ENCODE assay signal across 18 cellular contexts in genomic region chr1:33056426-33056825, GRCh38. TPM values are rescaled to one million over a fixed set of nuclear protein-coding genes. Genes with fewer than 3 reads are reported as not detected.
DNase-seq lines count a peak whose midpoint lies in the region; ATAC-seq, FAIRE-seq and TF ChIP-seq lines count a peak whose summit lies in the region.
"Had no signal": no experiment of that assay in that cellular context is flagged by ENCODE, and none has a peak within 500 bp of the region (broad histone marks: within the 10 kb centered on the region; RNA-seq: fewer than 3 reads in every experiment).

No MANE protein-coding gene starts in this region.

- in situ Hi-C loops in HepG2 (cut with HindIII; ENCODE audit: extremely low pct_ligation_motif_present, low pct_unique_long_range_greater_than_20kb), result loop anchor here (5.0 kb wide), 1 partner anchor 124 kb away; no protein-coding TSS in a partner anchor
- in situ Hi-C loops in HAP-1 (cut with MboI; ENCODE audit: low sequenced_read_pairs), result no loop called here

- no peak for TF ChIP-seq RAD21 in HepG2 (CRISPR knock-in tag; IDR thresholded peaks at IDR 0.05)

- H3K27me3 ChIP-seq in HepG2 (ENCODE audit: control insufficient read depth in 1 of 2, insufficient read depth in 2 of 2, low read length in 2 of 2), result no peaks in the 10 kb centered on the region
- H3K27me3 ChIP-seq in right lobe of liver, result no peaks in the 10 kb centered on the region
- H3K27me3 ChIP-seq in breast epithelium, result no peaks in the 10 kb centered on the region
- no peaks in the 10 kb centered on the region for H3K27me3 ChIP-seq in HAP-1 (ENCODE audit: low read depth)
- H3K27me3 ChIP-seq: BE2C, Peyer's patch had no signal

- TF ChIP-seq POLR2A in HepG2 (IDR thresholded peaks at IDR 0.05; ENCODE audit: insufficient read depth in 1 of 2, low read depth in 2 of 2, low read length in 2 of 2), result no peak
- TF ChIP-seq POLR2A in right lobe of liver (IDR thresholded peaks at IDR 0.05), result no peak
- no peak for TF ChIP-seq POLR2A in breast epithelium (IDR thresholded peaks at IDR 0.05)

- H3K4me3 Mint-ChIP-seq in progenitor cell of endocrine pancreas (ENCODE audit: low read depth), result no peak overlapping the region
- H3K4me3 Mint-ChIP-seq: CD4-positive, alpha-beta memory T cell; H9 had no signal

- H4K20me1 ChIP-seq in HepG2 (ENCODE audit: insufficient read depth, low read length), result no peaks in the 10 kb centered on the region

- no peak overlapping the region for H3K27ac Mint-ChIP-seq in progenitor cell of endocrine pancreas
- H3K27ac Mint-ChIP-seq: H9 had no signal

- ATAC-seq in HepG2 (no peak), right lobe of liver (no peak), HG03175 (IDR thresholded peaks at IDR 0.05; ENCODE audit: unreplicated experiment) (no peak)

- intact Hi-C loops in HepG2 (cut with micrococcal nuclease; ENCODE audit: unreplicated experiment), result loop anchor here (10.0 kb wide), 1 partner anchor 52 kb away; no protein-coding TSS in a partner anchor
- intact Hi-C loops in right lobe of liver (cut with DNase I), result loop anchor here in 1 of 2 donors (10.0 kb wide), 1 partner anchor 112 kb away; no protein-coding TSS in a partner anchor
- intact Hi-C loops in breast epithelium (cut with DNase I; ENCODE audit: low total_unique reads), result no loop called here

- 43% methylated on average over 3 of the region's 3 CpGs for WGBS in HepG2 (ENCODE audit: low lambda C conversion rate)
- WGBS in right lobe of liver (ENCODE audit: insufficient coverage, low coverage, low lambda C conversion rate, missing lambda C conversion rate), result 92% methylated on average over 2 of the region's 3 CpGs

- POLR2A ChIA-PET in HepG2 (lab: Yijun Ruan, JAX), result interaction anchor here (2.0 kb wide), 1 partner anchor 92 kb away, joined by 6 read pairs; the partner anchor contains the start of gene RNF19B

- H3K9me3 Mint-ChIP-seq in progenitor cell of endocrine pancreas (ENCODE audit: low read depth), result peaks cover 3% of the 10 kb centered on the region

- no TSS peak for BruUV-seq in HepG2 (replicated peaks; lab: Mats Ljungman, UMichigan)

- H2AFZ ChIP-seq in HepG2 (ENCODE audit: low read length), result no peak overlapping the region

- TF ChIP-seq CTCF in HepG2 (CRISPR knock-in tag; IDR thresholded peaks at IDR 0.05), result no peak
- no peak for TF ChIP-seq CTCF in right lobe of liver (IDR thresholded peaks at IDR 0.05)
- no peak for TF ChIP-seq CTCF in breast epithelium (IDR thresholded peaks at IDR 0.05)
- no peak for TF ChIP-seq CTCF in progenitor cell of endocrine pancreas (IDR thresholded peaks at IDR 0.05; ENCODE audit: unreplicated experiment)

- no peaks in the 10 kb centered on the region for H3K36me3 Mint-ChIP-seq in progenitor cell of endocrine pancreas (ENCODE audit: insufficient read depth)
- H3K36me3 Mint-ChIP-seq: CD4-positive, alpha-beta memory T cell had no signal

- no peaks in the 10 kb centered on the region for H3K4me1 Mint-ChIP-seq in progenitor cell of endocrine pancreas (ENCODE audit: low read depth)
- H3K4me1 Mint-ChIP-seq: H9 had no signal

- H3K4me1 ChIP-seq in HepG2 (ENCODE audit: insufficient read depth, low read length), result peaks cover 38% of the 10 kb centered on the region
- peaks cover 0 to 14% (median 5%) of the 10 kb centered on the region in 4 donors for H3K4me1 ChIP-seq in right lobe of liver
- peaks cover 0 to 7% of the 10 kb centered on the region in 2 donors for H3K4me1 ChIP-seq in breast epithelium
- no peaks in the 10 kb centered on the region for H3K4me1 ChIP-seq in HAP-1
- H3K4me1 ChIP-seq: BE2C had no signal

- H3K4me2 ChIP-seq in HepG2 (ENCODE audit: low read depth, low read length), result no peak overlapping the region

- no peaks in the 10 kb centered on the region for H3K36me3 ChIP-seq in HepG2 (replicated peaks in 1 of 2; ENCODE audit: control insufficient read depth in 1 of 2, insufficient read depth in 2 of 2, low read length in 2 of 2)
- no peaks in the 10 kb centered on the region for H3K36me3 ChIP-seq in right lobe of liver
- no peaks in the 10 kb centered on the region for H3K36me3 ChIP-seq in breast epithelium
- H3K36me3 ChIP-seq in HAP-1 (replicated peaks), result no peaks in the 10 kb centered on the region
- H3K36me3 ChIP-seq: BE2C, Peyer's patch had no signal

- no peaks in the 10 kb centered on the region for H3K27me3 Mint-ChIP-seq in progenitor cell of endocrine pancreas

- no peak for DNase-seq in HepG2 (ENCODE audit: low spot score)
- DNase-seq in right lobe of liver, result no peak
- DNase-seq in NCI-H2107 (lab: John Stamatoyannopoulos, UW), result peak; percentile 17
- DNase-seq in RPMI8226, result peak; percentile 42
- DNase-seq in breast epithelium (ENCODE audit: low spot score in 2 of 2), result no peak
- DNase-seq in HAP-1 (ENCODE audit: low spot score in 2 of 2), result no peak
- DNase-seq in progenitor cell of endocrine pancreas (ENCODE audit: low spot score, unreplicated experiment), result no peak
- DNase-seq: BE2C; CD4-positive, alpha-beta memory T cell; H9; NCI-H1694 treated with DMSO at 0.1 percent for 48 hours; NCI-H526 treated with DMSO at 0.1 percent for 48 hours; NK-92 treated with Interleukin-12 subunit alpha and Interleukin-12 subunit beta, amount 100 ng/mL, for 24 hours; Peyer's patch; Right ventricle myocardium superior had no signal

- no peaks in the 10 kb centered on the region for H3K79me2 ChIP-seq in HepG2 (ENCODE audit: insufficient read depth, low read length)

- H3K9me3 ChIP-seq in HepG2 (ENCODE audit: low read length) (no peaks in the 10 kb centered on the region), right lobe of liver (no peaks in the 10 kb centered on the region), breast epithelium (no peaks in the 10 kb centered on the region), HAP-1 (no peaks in the 10 kb centered on the region)
- H3K9me3 ChIP-seq: BE2C, Peyer's patch had no signal

- H3K27ac ChIP-seq in HepG2 (ENCODE audit: extremely low read length, insufficient read depth, low read length) (no peak overlapping the region), right lobe of liver (no peak overlapping the region), breast epithelium (no peak overlapping the region)

- CTCF ChIA-PET in HepG2 (lab: Yijun Ruan, JAX; ENCODE audit: low intra/inter-chr PET ratio, low total read pairs), result interaction anchor here (0.8 to 2.1 kb wide), 2 partner anchors 123 to 124 kb away, joined by 3 to 44 read pairs; no protein-coding TSS in a partner anchor

- TF ChIP-seq EP300 in HepG2 (IDR thresholded peaks at IDR 0.05; ENCODE audit: low read depth in 2 of 2, low read length in 2 of 2) (no peak), HepG2 (CRISPR knock-in tag; IDR thresholded peaks at IDR 0.05; ENCODE audit: borderline replicate concordance) (no peak)

- H3K4me3 ChIP-seq in HepG2 (replicated peaks in 1 of 3; ENCODE audit: insufficient read depth in 1 of 3, low read depth in 2 of 3, low read length in 3 of 3) (no peak overlapping the region), right lobe of liver (no peak overlapping the region), breast epithelium (no peak overlapping the region), HAP-1 (no peak overlapping the region)
- H3K4me3 ChIP-seq: GM12878, Peyer's patch had no signal

- no peak for FAIRE-seq in HepG2 (lab: Jason Lieb, UNC)
- FAIRE-seq: GM12878, GM19239 had no signal

- no peak overlapping the region for H3K9ac ChIP-seq in HepG2 (ENCODE audit: insufficient read depth, low read depth, low read length)

RNA-seq across cellular contexts. Expression of gene AK2, which starts 19.7 kb away (rescaled TPM):
- 188 and 241 TPM in 2 replicates for total RNA-seq in HepG2 (2016; rRNA removed; fragmentation: Illumina TruSeq; extraction: Trizol)
- total RNA-seq in HepG2 (2016; cell fraction: cytosol; rRNA removed; fragmentation: Illumina TruSeq; extraction: Trizol; ENCODE audit: low read depth), result 52.1 and 74.6 TPM in 2 replicates
- total RNA-seq in HepG2 (2016; cell fraction: insoluble cytoplasmic fraction; rRNA removed; fragmentation: Illumina TruSeq; extraction: Trizol), result 187 and 275 TPM in 2 replicates
- 66.1 and 71.1 TPM in 2 replicates for total RNA-seq in HepG2 (2016; cell fraction: membrane; rRNA removed; fragmentation: Illumina TruSeq; extraction: Trizol)
- 105 and 106 TPM in 2 replicates for total RNA-seq in HepG2 (2016; cell fraction: nucleus; rRNA removed; fragmentation: Illumina TruSeq; extraction: Trizol)
- 163 and 170 TPM in 2 replicates for polyA plus RNA-seq in HepG2 (2011; rRNA removed)
- 225 and 227 TPM in 2 replicates for polyA plus RNA-seq in HepG2 (2011; cell fraction: cytosol; rRNA removed)
- 171 and 188 TPM in 2 replicates for polyA plus RNA-seq in HepG2 (2011; cell fraction: nucleus; rRNA removed)
- 124 and 158 TPM in 2 replicates for polyA plus RNA-seq in HepG2 (2012)
- polyA plus RNA-seq in HepG2 (2016; cell fraction: cytosol; fragmentation: Illumina TruSeq; extraction: Trizol; ENCODE audit: low read depth), result 51.9 and 61.1 TPM in 2 replicates
- polyA plus RNA-seq in HepG2 (2016; cell fraction: insoluble cytoplasmic fraction; fragmentation: Illumina TruSeq; extraction: Trizol; ENCODE audit: low read depth), result 273 and 291 TPM in 2 replicates
- polyA plus RNA-seq in HepG2 (2016; cell fraction: membrane; fragmentation: Illumina TruSeq; extraction: Trizol; ENCODE audit: low read depth), result 58.4 and 63.7 TPM in 2 replicates
- 152 and 193 TPM in 2 replicates for polyA plus RNA-seq in HepG2 (2016; cell fraction: nucleus; fragmentation: Illumina TruSeq; extraction: Trizol; ENCODE audit: insufficient read depth, low read depth)
- polyA minus RNA-seq in HepG2 (2011; rRNA and poly(A)+ RNA removed; ENCODE audit: low replicate concordance), result 55.0 and 146 TPM in 2 replicates
- 54.3 and 66.4 TPM in 2 replicates for polyA minus RNA-seq in HepG2 (2011; cell fraction: cytosol; rRNA and poly(A)+ RNA removed)
- polyA minus RNA-seq in HepG2 (2011; cell fraction: nucleus; rRNA and poly(A)+ RNA removed), result 96.8 and 148 TPM in 2 replicates
- total RNA-seq in right lobe of liver, result 100 to 1,000 TPM; 119 to 301 (median 130) TPM
- total RNA-seq in breast epithelium, result 100 to 1,000 TPM; 124 to 483 (median 280) TPM
- total RNA-seq in progenitor cell of endocrine pancreas, result 115 and 116 TPM in 2 replicates

RNA-seq across cellular contexts. Expression of gene AZIN2, which starts 24.5 kb away (rescaled TPM):
- 1.5 and 1.7 TPM in 2 replicates for total RNA-seq in HepG2 (2016; rRNA removed; fragmentation: Illumina TruSeq; extraction: Trizol)
- total RNA-seq in HepG2 (2016; cell fraction: cytosol; rRNA removed; fragmentation: Illumina TruSeq; extraction: Trizol; ENCODE audit: low read depth), result 1.1 and 1.3 TPM in 2 replicates
- total RNA-seq in HepG2 (2016; cell fraction: insoluble cytoplasmic fraction; rRNA removed; fragmentation: Illumina TruSeq; extraction: Trizol), result 1.1 and 2.1 TPM in 2 replicates
- 1.9 and 3.3 TPM in 2 replicates for total RNA-seq in HepG2 (2016; cell fraction: membrane; rRNA removed; fragmentation: Illumina TruSeq; extraction: Trizol)
- total RNA-seq in HepG2 (2016; cell fraction: nucleus; rRNA removed; fragmentation: Illumina TruSeq; extraction: Trizol), result 3.3 and 3.6 TPM in 2 replicates
- polyA plus RNA-seq in HepG2 (2011; rRNA removed), result 3.5 and 5.7 TPM in 2 replicates
- polyA plus RNA-seq in HepG2 (2011; cell fraction: cytosol; rRNA removed), result 5.0 and 5.9 TPM in 2 replicates
- polyA plus RNA-seq in HepG2 (2011; cell fraction: nucleus; rRNA removed), result 11.6 and 12.5 TPM in 2 replicates
- polyA plus RNA-seq in HepG2 (2012), result 2.4 TPM in 2 replicates
- polyA plus RNA-seq in HepG2 (2016; cell fraction: cytosol; fragmentation: Illumina TruSeq; extraction: Trizol; ENCODE audit: low read depth), result 1.2 and 2.1 TPM in 2 replicates
- polyA plus RNA-seq in HepG2 (2016; cell fraction: insoluble cytoplasmic fraction; fragmentation: Illumina TruSeq; extraction: Trizol; ENCODE audit: low read depth), result 1.7 and 1.8 TPM in 2 replicates
- 1.5 and 3.1 TPM in 2 replicates for polyA plus RNA-seq in HepG2 (2016; cell fraction: membrane; fragmentation: Illumina TruSeq; extraction: Trizol; ENCODE audit: low read depth)
- polyA plus RNA-seq in HepG2 (2016; cell fraction: nucleus; fragmentation: Illumina TruSeq; extraction: Trizol; ENCODE audit: insufficient read depth, low read depth), result 3.6 and 5.6 TPM in 2 replicates
- 0.12 and 8.6 TPM in 2 replicates for polyA minus RNA-seq in HepG2 (2011; rRNA and poly(A)+ RNA removed; ENCODE audit: low replicate concordance)
- 2.1 and 3.6 TPM in 2 replicates for polyA minus RNA-seq in HepG2 (2011; cell fraction: cytosol; rRNA and poly(A)+ RNA removed)
- polyA minus RNA-seq in HepG2 (2011; cell fraction: nucleus; rRNA and poly(A)+ RNA removed), result 8.3 and 8.8 TPM in 2 replicates
- 1 to 10 TPM in 2 of 6 experiments, under 1 TPM in 4; 0.62 to 1.2 (median 0.85) TPM for total RNA-seq in right lobe of liver
- total RNA-seq in breast epithelium, result 10 to 100 TPM in 1 of 3 donors, 1 to 10 TPM in 2; 1.9 to 11.8 (median 7.9) TPM
- total RNA-seq in progenitor cell of endocrine pancreas, result 4.8 and 5.2 TPM in 2 replicates

Comparison
In these comparisons a context has a peak if more than half of its experiments do, and no peak if none do; other contexts are left out.
1. DNase-seq: peak in NCI-H2107 (single experiment) and RPMI8226 (single experiment); none in HepG2 (single experiment), right lobe of liver (0 of 3), breast epithelium (0 of 2), HAP-1 (0 of 2) and progenitor cell of endocrine pancreas (single experiment).